Comparison of ENCODE assay signal across 8 cellular contexts in genomic region chr19:342801-343421, GRCh38. TPM values are rescaled to one million over a fixed set of nuclear protein-coding genes. Genes with fewer than 3 reads are reported as not detected.
DNase-seq lines count a peak whose midpoint lies in the region; ATAC-seq lines count a peak whose summit lies in the region.

No MANE protein-coding gene starts in this region.

- no peak overlapping the region for H3K27ac ChIP-seq in BLaER1
- H3K27ac ChIP-seq in Karpas-422 (ENCODE audit: low read length): no peak overlapping the region
- no peak overlapping the region for H3K27ac ChIP-seq in SJCRH30

- peak overlapping the region; percentile 73 for H3K4me3 ChIP-seq in BLaER1
- peak overlapping the region; percentile 83 for H3K4me3 ChIP-seq in Karpas-422 (ENCODE audit: low read length)
- peak overlapping the region; percentile 76 for H3K4me3 ChIP-seq in skeletal muscle satellite cell (ENCODE audit: low read length)
- H3K4me3 ChIP-seq in SJCRH30: no peak overlapping the region

- H3K4me2 ChIP-seq in BLaER1 (peak overlapping the region; percentile 79), Karpas-422 (ENCODE audit: low read depth, low read length, poor library complexity, severe bottlenecking) (peak overlapping the region; percentile 93), skeletal muscle satellite cell (ENCODE audit: low read length) (peak overlapping the region; percentile 89)

- peaks cover 38% of the 10 kb centered on the region for H4K20me1 ChIP-seq in BLaER1
- H4K20me1 ChIP-seq in Karpas-422 (ENCODE audit: insufficient read depth, low read depth, low read length): peaks cover 7% of the 10 kb centered on the region; the same call in 1 of the 2 replicates

- H3K4me1 ChIP-seq in BLaER1 (peaks cover 38% of the 10 kb centered on the region), Karpas-422 (ENCODE audit: low read length) (peaks cover 21% of the 10 kb centered on the region), skeletal muscle satellite cell (ENCODE audit: control insufficient read depth, insufficient read depth, low read length) (peaks cover 38% of the 10 kb centered on the region), SJCRH30 (peaks cover 4% of the 10 kb centered on the region)

- H3K79me2 ChIP-seq in Karpas-422 (ENCODE audit: low read length): peaks cover 63% of the 10 kb centered on the region

- peaks cover 22% of the 10 kb centered on the region for H3K9me3 ChIP-seq in BLaER1
- H3K9me3 ChIP-seq in Karpas-422 (ENCODE audit: low read length): peaks cover 3% of the 10 kb centered on the region
- no peaks in the 10 kb centered on the region for H3K9me3 ChIP-seq in skeletal muscle satellite cell (replicated peaks; ENCODE audit: low read length)
- H3K9me3 ChIP-seq in SJCRH30 (replicated peaks): no peaks in the 10 kb centered on the region

- ATAC-seq in HG02885 (IDR thresholded peaks at IDR 0.05; ENCODE audit: poor library complexity, unreplicated experiment): no peak

- H3K27me3 ChIP-seq in BLaER1 (no peaks in the 10 kb centered on the region), Karpas-422 (ENCODE audit: low read length) (no peaks in the 10 kb centered on the region), skeletal muscle satellite cell (ENCODE audit: control insufficient read depth, insufficient read depth, low read length) (peaks cover under 1% of the 10 kb centered on the region), SJCRH30 (no peaks in the 10 kb centered on the region)

- DNase-seq in Karpas-422: peak; percentile 41
- DNase-seq in amniotic stem cell (lab: John Stamatoyannopoulos, UW): peak; percentile 42
- peak; percentile 86 for DNase-seq in hepatic stellate cell (ENCODE audit: low spot score)
- no peak for DNase-seq in SJCRH30
- no peak for DNase-seq in NCI-H187 (lab: John Stamatoyannopoulos, UW)

- no peak overlapping the region for H2AFZ ChIP-seq in Karpas-422 (ENCODE audit: low read length)

- H3K36me3 ChIP-seq in BLaER1 (peaks cover 22% of the 10 kb centered on the region), Karpas-422 (ENCODE audit: insufficient read depth, low read length) (peaks cover 36% of the 10 kb centered on the region), skeletal muscle satellite cell (ENCODE audit: insufficient read depth, low read length) (peaks cover 17% of the 10 kb centered on the region), SJCRH30 (peaks cover 12% of the 10 kb centered on the region; the same call in 1 of the 2 replicates)

- no peaks in the 10 kb centered on the region for H3K9me2 ChIP-seq in Karpas-422 (replicated peaks; ENCODE audit: insufficient read depth, low read length)

- H3K9ac ChIP-seq in BLaER1 (peak overlapping the region; percentile 79), Karpas-422 (ENCODE audit: low read length) (peak overlapping the region; percentile 93), skeletal muscle satellite cell (ENCODE audit: low read depth, low read length) (peak overlapping the region; percentile 82)

RNA-seq across cellular contexts. Expression of gene MIER2, which starts 1.7 kb away (rescaled TPM):
- 7.9 and 15.3 TPM in 2 replicates for total RNA-seq in Karpas-422 (2014; rRNA removed; shearing (Covaris generic); ENCODE audit: low replicate concordance)
- 10.9 and 13.2 TPM in 2 replicates for total RNA-seq in skeletal muscle satellite cell (2012; rRNA removed)
- 14.8 and 18.5 TPM in 2 replicates for total RNA-seq in SJCRH30 (2014; rRNA removed; shearing (Covaris generic))

RNA-seq across cellular contexts. Expression of gene PLPP2, which starts 51.7 kb away (rescaled TPM):
- 0.04 and 0.26 TPM in 2 replicates for total RNA-seq in Karpas-422 (2014; rRNA removed; shearing (Covaris generic); ENCODE audit: low replicate concordance)
- total RNA-seq in skeletal muscle satellite cell (2012; rRNA removed): 1.5 and 6.3 TPM in 2 replicates
- 0.04 TPM in 1 of 2 replicates, not detected in the other for total RNA-seq in SJCRH30 (2014; rRNA removed; shearing (Covaris generic))

Comparison
In these comparisons a context has a peak if more than half of its experiments do, and no peak if none do; other contexts are left out.
1. DNase-seq: peak in Karpas-422 (single experiment), amniotic stem cell (single experiment) and hepatic stellate cell (single experiment); none in SJCRH30 (0 of 2) and NCI-H187 (0 of 2).
2. Peak in every context shown above with its lines, with median percentiles within 50 percentile points of each other: H3K4me2 ChIP-seq and H3K9ac ChIP-seq.